8 cellular contexts compared by ENCODE assay signal in the genomic region with DNA sequence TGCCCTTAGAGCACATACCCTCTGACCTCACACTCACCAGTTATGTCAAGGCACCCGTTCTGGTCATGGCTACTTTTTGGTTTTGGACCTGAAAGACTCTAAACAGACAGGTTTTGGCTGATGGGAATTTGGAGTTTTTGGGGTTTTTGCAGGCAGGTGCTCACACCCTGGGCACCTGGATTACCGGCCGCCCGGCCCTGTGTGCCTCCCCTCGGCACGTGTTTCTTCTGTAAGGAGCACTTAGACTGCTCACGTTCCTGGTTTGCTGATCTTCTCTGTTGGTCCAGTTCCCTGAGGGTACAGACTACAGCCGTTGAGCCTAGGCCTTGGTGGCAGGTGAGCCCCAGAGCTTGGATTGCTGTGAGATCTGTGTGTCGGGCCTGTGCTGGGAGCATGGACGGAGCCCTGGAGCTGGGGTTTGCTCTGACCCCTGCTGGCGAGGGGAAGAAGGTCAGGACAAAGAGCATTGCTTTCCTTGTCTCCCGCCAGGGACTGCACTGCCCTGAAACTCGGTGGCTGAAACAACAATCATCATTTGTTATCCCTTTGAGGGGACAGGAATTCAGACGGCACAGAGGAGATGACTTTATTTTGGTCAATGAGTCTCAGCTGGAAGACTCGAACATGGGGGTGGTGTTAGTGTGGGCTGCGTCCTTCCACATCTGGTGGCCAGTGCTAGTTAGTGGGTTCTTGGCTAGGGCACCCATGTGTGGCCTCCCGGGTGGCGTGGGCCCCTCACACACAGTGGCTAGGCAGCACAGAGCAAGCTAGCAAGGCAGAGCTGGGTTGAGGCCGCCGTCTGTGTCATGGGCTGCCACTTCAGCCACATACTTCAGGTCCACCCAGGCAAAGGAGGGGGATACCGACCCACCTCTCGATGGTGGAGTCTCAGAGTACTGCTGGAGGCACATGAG.
DNase-seq lines count a peak whose midpoint lies in the region; ATAC-seq, FAIRE-seq and TF ChIP-seq lines count a peak whose summit lies in the region.

No MANE protein-coding gene starts in this region.

- H3K27me3 Mint-ChIP-seq in CD8-positive, alpha-beta T cell (ENCODE audit: low read depth) = no peaks in the 10 kb centered on the region
- H3K27me3 Mint-ChIP-seq in HFFc6 (ENCODE audit: insufficient read depth) (peaks cover 1% of the 10 kb centered on the region; the same call in 1 of the 2 replicates), astrocyte (ENCODE audit: low read depth, unreplicated experiment) (no peaks in the 10 kb centered on the region)

- TF ChIP-seq POLR2A in gastrocnemius medialis (IDR thresholded peaks at IDR 0.05) = no peak

- H3K27ac Mint-ChIP-seq in CD8-positive, alpha-beta T cell = no peak overlapping the region
- H3K27ac Mint-ChIP-seq in HFFc6 = no peak overlapping the region
- H3K27ac Mint-ChIP-seq in astrocyte (ENCODE audit: unreplicated experiment) = no peak overlapping the region

- peak in 1 of 7 experiments; percentile 18 for DNase-seq in CD8-positive, alpha-beta T cell
- DNase-seq in HFFc6 (no peak), astrocyte (ENCODE audit: low read depth) (no peak), hypothalamus (lab: John Stamatoyannopoulos, UW) (peak in 38 of 51 donors; percentile 18 to 79 (median 51)), gastrocnemius medialis (peak in 1 of 2 donors; percentile 36), NCI-H146 (lab: John Stamatoyannopoulos, UW) (no peak), GDM1 (lab: John Stamatoyannopoulos, UW) (no peak)

- H3K9ac ChIP-seq in astrocyte (ENCODE audit: low read length) = no peak overlapping the region

- H4K20me1 ChIP-seq in astrocyte (ENCODE audit: insufficient read depth, low read length) = peaks cover 83% of the 10 kb centered on the region

- peaks cover 18% of the 10 kb centered on the region for H3K4me1 ChIP-seq in CD8-positive, alpha-beta T cell (ENCODE audit: insufficient read depth, low read length)
- H3K4me1 ChIP-seq in astrocyte (ENCODE audit: insufficient read depth, low read length) = no peaks in the 10 kb centered on the region
- H3K4me1 ChIP-seq in gastrocnemius medialis = peaks cover 19 to 25% of the 10 kb centered on the region in 2 donors

- peaks cover 64% of the 10 kb centered on the region for H3K4me1 Mint-ChIP-seq in CD8-positive, alpha-beta T cell (ENCODE audit: low read depth)
- H3K4me1 Mint-ChIP-seq in HFFc6 (ENCODE audit: low read depth) = peaks cover 34% of the 10 kb centered on the region
- peaks cover 6% of the 10 kb centered on the region for H3K4me1 Mint-ChIP-seq in astrocyte (ENCODE audit: low read depth, unreplicated experiment)

- no peaks in the 10 kb centered on the region for H3K36me3 ChIP-seq in CD8-positive, alpha-beta T cell (ENCODE audit: insufficient read depth, low read length)
- H3K36me3 ChIP-seq in astrocyte (ENCODE audit: insufficient read depth, low read length) = peaks cover 3% of the 10 kb centered on the region
- no peaks in the 10 kb centered on the region for H3K36me3 ChIP-seq in gastrocnemius medialis

- peak; percentile 56 for ATAC-seq in CD8-positive, alpha-beta T cell
- ATAC-seq in gastrocnemius medialis (peak; percentile 34 to 72), HG03571 (IDR thresholded peaks at IDR 0.05; ENCODE audit: unreplicated experiment) (no peak)

- H2AFZ ChIP-seq in astrocyte (ENCODE audit: low read depth, low read length) = no peak overlapping the region

- in situ Hi-C loops in gastrocnemius medialis (cut with MboI; ENCODE audit: low sequenced_read_pairs in 4 of 4) = no loop called here

- POLR2A ChIA-PET in CD8-positive, alpha-beta T cell (lab: Charles Lee) = no interaction called here

- H3K4me2 ChIP-seq in astrocyte (ENCODE audit: low read length) = no peak overlapping the region

- no peak overlapping the region for H3K27ac ChIP-seq in CD8-positive, alpha-beta T cell (ENCODE audit: low read depth, low read length)
- H3K27ac ChIP-seq in astrocyte (ENCODE audit: low read depth, low read length) = no peak overlapping the region
- H3K27ac ChIP-seq in gastrocnemius medialis = no peak overlapping the region

- no peaks in the 10 kb centered on the region for H3K27me3 ChIP-seq in CD8-positive, alpha-beta T cell (ENCODE audit: insufficient read depth, low read length)
- H3K27me3 ChIP-seq in astrocyte (ENCODE audit: insufficient read depth, low read length) (no peaks in the 10 kb centered on the region), gastrocnemius medialis (no peaks in the 10 kb centered on the region)

- no peak overlapping the region for H3K4me3 Mint-ChIP-seq in CD8-positive, alpha-beta T cell
- H3K4me3 Mint-ChIP-seq in HFFc6 (no peak overlapping the region), astrocyte (ENCODE audit: unreplicated experiment) (no peak overlapping the region)

- peaks cover 23% of the 10 kb centered on the region for H3K36me3 Mint-ChIP-seq in CD8-positive, alpha-beta T cell
- H3K36me3 Mint-ChIP-seq in HFFc6 (ENCODE audit: low read depth) = no peaks in the 10 kb centered on the region; the same call in 1 of the 2 replicates
- H3K36me3 Mint-ChIP-seq in astrocyte (ENCODE audit: low read depth, unreplicated experiment) = peaks cover 10% of the 10 kb centered on the region

- no peaks in the 10 kb centered on the region for H3K9me3 ChIP-seq in CD8-positive, alpha-beta T cell (ENCODE audit: low read length)
- no peaks in the 10 kb centered on the region for H3K9me3 ChIP-seq in astrocyte (ENCODE audit: insufficient read depth, low read depth, low read length)
- no peaks in the 10 kb centered on the region for H3K9me3 ChIP-seq in gastrocnemius medialis

- FAIRE-seq in astrocyte (lab: Jason Lieb, UNC) = no peak

- intact Hi-C loops in CD8-positive, alpha-beta T cell (cut with DNase I, micrococcal nuclease) = no loop called here
- intact Hi-C loops in gastrocnemius medialis (cut with DNase I; ENCODE audit: low total_unique reads) = no loop called here

- H3K9me3 Mint-ChIP-seq in CD8-positive, alpha-beta T cell = no peaks in the 10 kb centered on the region
- H3K9me3 Mint-ChIP-seq in HFFc6 (no peaks in the 10 kb centered on the region), astrocyte (ENCODE audit: unreplicated experiment) (no peaks in the 10 kb centered on the region)

- CTCF ChIA-PET in CD8-positive, alpha-beta T cell (lab: Charles Lee) = interaction anchor here (0.9 to 2.5 kb wide), 5 partner anchors 9 to 68 kb away, joined by 3 to 11 read pairs (median 5); no protein-coding TSS in a partner anchor

- H3K4me3 ChIP-seq in CD8-positive, alpha-beta T cell (ENCODE audit: low read depth, low read length) = no peak overlapping the region
- H3K4me3 ChIP-seq in astrocyte (ENCODE audit: insufficient read depth, low read depth, low read length) (no peak overlapping the region), gastrocnemius medialis (no peak overlapping the region)

- peak; percentile 44 for TF ChIP-seq CTCF in CD8-positive, alpha-beta T cell (IDR thresholded peaks at IDR 0.05)
- TF ChIP-seq CTCF in HFFc6 (IDR thresholded peaks at IDR 0.05) (peak; percentile 75), astrocyte (IDR thresholded peaks at IDR 0.05; ENCODE audit: insufficient read depth, low read depth, low read length) (peak; percentile 51), gastrocnemius medialis (IDR thresholded peaks at IDR 0.05 in 4 of 5, conservative IDR thresholded peaks at IDR 0.05 in 1 of 5) (peak; percentile 33 to 59 (median 52))

- peaks cover 94% of the 10 kb centered on the region for H3K79me2 ChIP-seq in astrocyte (ENCODE audit: insufficient read depth, low read length)

Comparison
In these comparisons a context has a peak if more than half of its experiments do, and no peak if none do; other contexts are left out.
1. DNase-seq: peak in hypothalamus (38 of 51); none in HFFc6 (single experiment), astrocyte (single experiment), NCI-H146 (single experiment) and GDM1 (single experiment).
2. Peak in every context shown above with its lines, with median percentiles within 50 percentile points of each other: CTCF ChIP-seq.